In genomic region chr12:132614861-132615578, GRCh38 we compare ENCODE assay signal across 8 cellular contexts. TPM values are rescaled to one million over a fixed set of nuclear protein-coding genes. Genes with fewer than 3 reads are reported as not detected.
DNase-seq lines count a peak whose midpoint lies in the region; ATAC-seq and TF ChIP-seq lines count a peak whose summit lies in the region.

No MANE protein-coding gene starts in this region.

- no peak overlapping the region for H3K4me3 ChIP-seq in lower lobe of right lung

- ATAC-seq in HG03280 (IDR thresholded peaks at IDR 0.05; ENCODE audit: unreplicated experiment) (peak; percentile 62), lower lobe of right lung (peak; percentile 82 to 87), HG02798 (IDR thresholded peaks at IDR 0.05; ENCODE audit: poor library complexity, unreplicated experiment) (no peak)

- H3K27me3 ChIP-seq in lower lobe of right lung (ENCODE audit: low read depth): peaks cover 49% of the 10 kb centered on the region

- intact Hi-C loops in lower lobe of right lung (cut with DNase I): no loop called here

- H3K27ac ChIP-seq in lower lobe of right lung: no peak overlapping the region

- H3K4me1 ChIP-seq in lower lobe of right lung: peaks cover 8% of the 10 kb centered on the region

- peaks cover 6% of the 10 kb centered on the region for H3K9me3 ChIP-seq in lower lobe of right lung

- peak; percentile 91 for TF ChIP-seq CTCF in lower lobe of right lung (IDR thresholded peaks at IDR 0.05)

- DNase-seq in DMS53 (lab: John Stamatoyannopoulos, UW): peak; percentile 89
- peak; percentile 75 for DNase-seq in NCI-H748 (lab: John Stamatoyannopoulos, UW; ENCODE audit: unreplicated experiment)
- DNase-seq in activated CD4-positive, alpha-beta T cell treated with anti-CD3 and anti-CD28 coated beads, Interleukin-2, amount 50 U/mL, for 1 hour: peak; percentile 78
- peak; percentile 93 for DNase-seq in dermis blood vessel endothelial cell
- DNase-seq in lower lobe of right lung: peak; percentile 82
- peak; percentile 49 for DNase-seq in stimulated activated CD8-positive, alpha-beta memory T cell treated with anti-CD3 and anti-CD28 coated beads, Interleukin-12 subunit alpha, Interleukin-12 subunit beta, amount 100 ng/mL, for 24 hours (ENCODE audit: extremely low read depth)

- no peaks in the 10 kb centered on the region for H3K36me3 ChIP-seq in lower lobe of right lung

RNA-seq across cellular contexts. Expression of gene P2RX2, which starts 3.6 kb away (rescaled TPM):
- total RNA-seq in dermis blood vessel endothelial cell: 0.17 TPM in 1 of 2 replicates, not detected in the other
- total RNA-seq in lower lobe of right lung: 0.56 TPM

RNA-seq across cellular contexts. Expression of gene LRCOL1, which starts 4.6 kb away (rescaled TPM):
- 3.2 and 6.6 TPM in 2 replicates for total RNA-seq in dermis blood vessel endothelial cell
- total RNA-seq in lower lobe of right lung: 2.3 TPM
